In genomic region chr4:16581117-16581516, GRCh38 we compare ENCODE assay signal across 3 cellular contexts.
TF ChIP-seq lines count a peak whose summit lies in the region.

No MANE protein-coding gene starts in this region.

TF ChIP-seq in HepG2, 621 proteins besides CTCF, POLR2A, EP300 and RAD21:
- TF ChIP-seq ZNF720 (CRISPR knock-in tag; IDR thresholded peaks at IDR 0.05) (no peak), ZFP36L2 (CRISPR knock-in tag; IDR thresholded peaks at IDR 0.05) (no peak), ZNF616 (CRISPR knock-in tag; IDR thresholded peaks at IDR 0.05; ENCODE audit: low read depth) (no peak), SOX5 (CRISPR knock-in tag; IDR thresholded peaks at IDR 0.05; ENCODE audit: borderline replicate concordance) (no peak), ZNF629 (CRISPR knock-in tag; conservative IDR thresholded peaks at IDR 0.05) (0 out of 2 replicates have a peak, but pooled peaks have one; percentile 16), CCAR2 (optimal IDR thresholded peaks at IDR 0.05; ENCODE audit: low read depth, low read length) (no peak), ZNF350 (CRISPR knock-in tag; IDR thresholded peaks at IDR 0.05; ENCODE audit: borderline replicate concordance, low read depth) (no peak)

TF ChIP-seq in K562, 482 proteins besides CTCF, POLR2A, EP300 and RAD21:
- TF ChIP-seq RBM25 (IDR thresholded peaks at IDR 0.05; ENCODE audit: low read depth, low read length, severe bottlenecking) (peak; percentile 78), JUNB (CRISPR knock-in tag; conservative IDR thresholded peaks at IDR 0.05) (no peak), ZFP36 (IDR thresholded peaks at IDR 0.05; ENCODE audit: low read depth, low read length, partially characterized antibody) (peak; percentile 61), TAF1 (IDR thresholded peaks at IDR 0.05; ENCODE audit: control insufficient read depth, extremely low read depth, insufficient read depth, low read length, severe bottlenecking) (no peak), POLR2AphosphoS5 (IDR thresholded peaks at IDR 0.05; ENCODE audit: control insufficient read depth, insufficient read depth, low read depth, low read length) (no peak), PTBP1 (IDR thresholded peaks at IDR 0.05; ENCODE audit: low read depth, low read length) (no peak)

TF ChIP-seq in H1, 55 proteins besides CTCF, POLR2A, EP300 and RAD21:
- TF ChIP-seq KDM1A (IDR thresholded peaks at IDR 0.05; ENCODE audit: borderline replicate concordance, low read length) (peak; percentile 54; the same call in 1 of the 2 replicates), CREB1 (IDR thresholded peaks at IDR 0.05) (no peak)
